In the genomic region with DNA sequence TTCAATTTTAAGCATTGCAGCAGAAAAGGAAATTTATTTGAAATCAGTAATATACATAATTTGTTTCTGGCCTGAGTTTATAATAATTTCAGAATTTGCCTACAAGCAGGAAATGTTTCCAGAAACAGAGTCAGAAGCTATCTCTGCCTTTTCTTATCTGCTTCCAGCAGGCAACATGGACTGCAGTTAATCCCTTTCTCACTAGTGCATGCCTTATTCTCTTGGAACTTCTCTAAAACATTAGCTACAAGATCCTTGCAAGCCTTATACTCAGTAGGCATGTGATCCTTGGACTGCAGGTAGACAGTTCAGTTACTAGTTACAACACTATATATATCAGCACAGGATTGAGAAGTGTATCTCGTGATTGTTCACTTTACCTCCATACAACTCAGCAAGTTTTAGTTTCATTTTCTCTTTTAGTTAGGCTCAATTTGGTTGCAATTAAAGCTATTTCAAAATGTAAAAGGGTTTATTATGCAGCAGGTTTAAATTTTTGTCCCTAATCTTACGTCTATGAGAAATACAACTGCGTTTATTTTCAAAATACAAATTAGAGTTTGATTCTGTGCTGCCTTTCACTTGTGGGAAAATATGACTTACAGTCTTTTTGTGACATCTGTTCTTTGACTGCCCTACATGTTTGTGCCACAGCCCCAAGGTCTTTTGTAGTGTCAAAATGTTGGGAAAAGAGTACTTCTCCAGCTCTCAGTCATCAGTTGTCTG, we compare ENCODE assay signal across 11 cellular contexts.
DNase-seq lines count a peak whose midpoint lies in the region; ATAC-seq, FAIRE-seq and TF ChIP-seq lines count a peak whose summit lies in the region.
"Had no signal": no experiment of that assay in that cellular context is flagged by ENCODE, and none has a peak within 500 bp of the region (broad histone marks: within the 10 kb centered on the region; RNA-seq: fewer than 3 reads in every experiment).

No MANE protein-coding gene starts in this region.

- TF ChIP-seq RAD21 in HepG2 (CRISPR knock-in tag; IDR thresholded peaks at IDR 0.05) = no peak

- TF ChIP-seq CTCF in KMS-11 (conservative IDR thresholded peaks at IDR 0.05; ENCODE audit: low read depth, low read length) = no peak
- TF ChIP-seq CTCF in ascending aorta (IDR thresholded peaks at IDR 0.05) = no peak
- TF ChIP-seq CTCF in HepG2 (CRISPR knock-in tag; IDR thresholded peaks at IDR 0.05) = no peak

- H3K27me3 ChIP-seq in KMS-11 (ENCODE audit: insufficient read depth, low read depth) (no peaks in the 10 kb centered on the region), ascending aorta (no peaks in the 10 kb centered on the region), HepG2 (ENCODE audit: control insufficient read depth in 1 of 2, insufficient read depth in 2 of 2, low read length in 2 of 2) (no peaks in the 10 kb centered on the region)
- H3K27me3 ChIP-seq: cardiac muscle cell, tibial artery had no signal

- H4K20me1 ChIP-seq in KMS-11 (ENCODE audit: insufficient read depth) (no peaks in the 10 kb centered on the region), HepG2 (ENCODE audit: insufficient read depth, low read length) (no peaks in the 10 kb centered on the region)

- intact Hi-C loops in ascending aorta (cut with DNase I) (no loop called here), HepG2 (cut with micrococcal nuclease; ENCODE audit: unreplicated experiment) (no loop called here)

- ATAC-seq in HepG2 = peak; percentile 55
- no peak for ATAC-seq in GM21367 (IDR thresholded peaks at IDR 0.05; ENCODE audit: unreplicated experiment)
- ATAC-seq in GM19452 (IDR thresholded peaks at IDR 0.05; ENCODE audit: unreplicated experiment) = no peak

- TF ChIP-seq EP300 in HepG2 (IDR thresholded peaks at IDR 0.05; ENCODE audit: low read depth in 2 of 2, low read length in 2 of 2) = no peak
- no peak for TF ChIP-seq EP300 in HepG2 (CRISPR knock-in tag; IDR thresholded peaks at IDR 0.05; ENCODE audit: borderline replicate concordance)

- H2AFZ ChIP-seq in KMS-11 (ENCODE audit: low read depth) (peak overlapping the region; percentile 93), HepG2 (ENCODE audit: low read length) (no peak overlapping the region)

- BruUV-seq in HepG2 (replicated peaks; lab: Mats Ljungman, UMichigan) = no TSS peak

- no peaks in the 10 kb centered on the region for H3K79me2 ChIP-seq in KMS-11 (ENCODE audit: insufficient read depth, low read depth)
- no peaks in the 10 kb centered on the region for H3K79me2 ChIP-seq in HepG2 (ENCODE audit: insufficient read depth, low read length)

- peak; percentile 1 for DNase-seq in AG08395 (ENCODE audit: low spot score)
- no peak for DNase-seq in ascending aorta (ENCODE audit: low spot score in 2 of 2)
- no peak for DNase-seq in HepG2 (ENCODE audit: low spot score)
- no peak for DNase-seq in H54 (ENCODE audit: insufficient read length, low spot score)
- DNase-seq in NCI-H2196 treated with DMSO at 0.1 percent for 48 hours (lab: John Stamatoyannopoulos, UW; ENCODE audit: unreplicated experiment) = no peak
- DNase-seq: NCI-H2081, tibial artery had no signal

- in situ Hi-C loops in HepG2 (cut with HindIII; ENCODE audit: extremely low pct_ligation_motif_present, low pct_unique_long_range_greater_than_20kb) = no loop called here

- peak overlapping the region; percentile 62 for H3K4me2 ChIP-seq in KMS-11
- H3K4me2 ChIP-seq in HepG2 (ENCODE audit: low read depth, low read length) = 0 out of 2 replicates have a peak overlapping the region, but pooled peaks have one; percentile 1

- CTCF ChIA-PET in HepG2 (lab: Yijun Ruan, JAX; ENCODE audit: low intra/inter-chr PET ratio, low total read pairs) = no interaction called here

- no peak for FAIRE-seq in HepG2 (lab: Jason Lieb, UNC)
- no peak for FAIRE-seq in H54 (lab: Jason Lieb, UNC)

- H3K36me3 ChIP-seq in KMS-11 (ENCODE audit: insufficient read depth) (no peaks in the 10 kb centered on the region), ascending aorta (no peaks in the 10 kb centered on the region), HepG2 (replicated peaks in 1 of 2; ENCODE audit: control insufficient read depth in 1 of 2, insufficient read depth in 2 of 2, low read length in 2 of 2) (no peaks in the 10 kb centered on the region)
- H3K36me3 ChIP-seq: cardiac muscle cell, tibial artery had no signal

- no peak for TF ChIP-seq POLR2A in HepG2 (IDR thresholded peaks at IDR 0.05; ENCODE audit: insufficient read depth in 1 of 2, low read depth in 2 of 2, low read length in 2 of 2)
- no peak for TF ChIP-seq POLR2A in H54 (IDR thresholded peaks at IDR 0.05; ENCODE audit: low read depth, low read length)

- H3K27ac ChIP-seq in KMS-11 (peak overlapping the region; percentile 58), ascending aorta (no peak overlapping the region), HepG2 (ENCODE audit: extremely low read length, insufficient read depth, low read length) (no peak overlapping the region)
- H3K27ac ChIP-seq: cardiac muscle cell, tibial artery had no signal

- no peak overlapping the region for H3K4me3 ChIP-seq in KMS-11 (IDR thresholded peaks at IDR 0.05; ENCODE audit: insufficient read depth, low read depth, low read length)
- H3K4me3 ChIP-seq in ascending aorta = peak overlapping the region; percentile 9 to 18
- H3K4me3 ChIP-seq in HepG2 (replicated peaks in 1 of 3; ENCODE audit: insufficient read depth in 1 of 3, low read depth in 2 of 3, low read length in 3 of 3) = peak overlapping the region in 1 of 3 experiments; percentile 13; a peak in 1 of 6 replicates
- H3K4me3 ChIP-seq: cardiac muscle cell, tibial artery had no signal

- no peaks in the 10 kb centered on the region for H3K9me3 ChIP-seq in ascending aorta
- H3K9me3 ChIP-seq in HepG2 (ENCODE audit: low read length) = peaks cover 96% of the 10 kb centered on the region
- H3K9me3 ChIP-seq: tibial artery had no signal

- POLR2A ChIA-PET in HepG2 (lab: Yijun Ruan, JAX) = no interaction called here

- H3K4me1 ChIP-seq in KMS-11 (ENCODE audit: low read depth, poor library complexity, severe bottlenecking) = peaks cover 17% of the 10 kb centered on the region
- H3K4me1 ChIP-seq in ascending aorta = no peaks in the 10 kb centered on the region
- H3K4me1 ChIP-seq in HepG2 (ENCODE audit: insufficient read depth, low read length) = no peaks in the 10 kb centered on the region
- H3K4me1 ChIP-seq: tibial artery had no signal

- H3K9ac ChIP-seq in KMS-11 = peak overlapping the region; percentile 61
- no peak overlapping the region for H3K9ac ChIP-seq in HepG2 (ENCODE audit: insufficient read depth, low read depth, low read length)

- WGBS in HepG2 (ENCODE audit: low lambda C conversion rate) = under 1% methylated on average over 3 of the region's 3 CpGs

TF ChIP-seq in HepG2, 621 proteins besides CTCF, POLR2A, EP300 and RAD21 (continues in another document):
- TF ChIP-seq MAFF (IDR thresholded peaks at IDR 0.05; ENCODE audit: low read depth, low read length) = no peak
- TF ChIP-seq, protein P1, sequence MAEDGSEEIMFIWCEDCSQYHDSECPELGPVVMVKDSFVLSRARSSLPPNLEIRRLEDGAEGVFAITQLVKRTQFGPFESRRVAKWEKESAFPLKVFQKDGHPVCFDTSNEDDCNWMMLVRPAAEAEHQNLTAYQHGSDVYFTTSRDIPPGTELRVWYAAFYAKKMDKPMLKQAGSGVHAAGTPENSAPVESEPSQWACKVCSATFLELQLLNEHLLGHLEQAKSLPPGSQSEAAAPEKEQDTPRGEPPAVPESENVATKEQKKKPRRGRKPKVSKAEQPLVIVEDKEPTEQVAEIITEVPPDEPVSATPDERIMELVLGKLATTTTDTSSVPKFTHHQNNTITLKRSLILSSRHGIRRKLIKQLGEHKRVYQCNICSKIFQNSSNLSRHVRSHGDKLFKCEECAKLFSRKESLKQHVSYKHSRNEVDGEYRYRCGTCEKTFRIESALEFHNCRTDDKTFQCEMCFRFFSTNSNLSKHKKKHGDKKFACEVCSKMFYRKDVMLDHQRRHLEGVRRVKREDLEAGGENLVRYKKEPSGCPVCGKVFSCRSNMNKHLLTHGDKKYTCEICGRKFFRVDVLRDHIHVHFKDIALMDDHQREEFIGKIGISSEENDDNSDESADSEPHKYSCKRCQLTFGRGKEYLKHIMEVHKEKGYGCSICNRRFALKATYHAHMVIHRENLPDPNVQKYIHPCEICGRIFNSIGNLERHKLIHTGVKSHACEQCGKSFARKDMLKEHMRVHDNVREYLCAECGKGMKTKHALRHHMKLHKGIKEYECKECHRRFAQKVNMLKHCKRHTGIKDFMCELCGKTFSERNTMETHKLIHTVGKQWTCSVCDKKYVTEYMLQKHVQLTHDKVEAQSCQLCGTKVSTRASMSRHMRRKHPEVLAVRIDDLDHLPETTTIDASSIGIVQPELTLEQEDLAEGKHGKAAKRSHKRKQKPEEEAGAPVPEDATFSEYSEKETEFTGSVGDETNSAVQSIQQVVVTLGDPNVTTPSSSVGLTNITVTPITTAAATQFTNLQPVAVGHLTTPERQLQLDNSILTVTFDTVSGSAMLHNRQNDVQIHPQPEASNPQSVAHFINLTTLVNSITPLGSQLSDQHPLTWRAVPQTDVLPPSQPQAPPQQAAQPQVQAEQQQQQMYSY (CRISPR knock-in tag; IDR thresholded peaks at IDR 0.05) = no peak
- no peak for TF ChIP-seq ZNF317 (CRISPR knock-in tag; IDR thresholded peaks at IDR 0.05)
- TF ChIP-seq FOSL1 (CRISPR knock-in tag; IDR thresholded peaks at IDR 0.05; ENCODE audit: borderline replicate concordance) = no peak
- TF ChIP-seq CAMTA2 (CRISPR knock-in tag; IDR thresholded peaks at IDR 0.05; ENCODE audit: borderline replicate concordance) = no peak
- no peak for TF ChIP-seq SP5 (CRISPR knock-in tag; IDR thresholded peaks at IDR 0.05; ENCODE audit: borderline replicate concordance, low read depth)
- no peak for TF ChIP-seq HOXA3 (CRISPR knock-in tag; IDR thresholded peaks at IDR 0.05)
- TF ChIP-seq, protein P2, sequence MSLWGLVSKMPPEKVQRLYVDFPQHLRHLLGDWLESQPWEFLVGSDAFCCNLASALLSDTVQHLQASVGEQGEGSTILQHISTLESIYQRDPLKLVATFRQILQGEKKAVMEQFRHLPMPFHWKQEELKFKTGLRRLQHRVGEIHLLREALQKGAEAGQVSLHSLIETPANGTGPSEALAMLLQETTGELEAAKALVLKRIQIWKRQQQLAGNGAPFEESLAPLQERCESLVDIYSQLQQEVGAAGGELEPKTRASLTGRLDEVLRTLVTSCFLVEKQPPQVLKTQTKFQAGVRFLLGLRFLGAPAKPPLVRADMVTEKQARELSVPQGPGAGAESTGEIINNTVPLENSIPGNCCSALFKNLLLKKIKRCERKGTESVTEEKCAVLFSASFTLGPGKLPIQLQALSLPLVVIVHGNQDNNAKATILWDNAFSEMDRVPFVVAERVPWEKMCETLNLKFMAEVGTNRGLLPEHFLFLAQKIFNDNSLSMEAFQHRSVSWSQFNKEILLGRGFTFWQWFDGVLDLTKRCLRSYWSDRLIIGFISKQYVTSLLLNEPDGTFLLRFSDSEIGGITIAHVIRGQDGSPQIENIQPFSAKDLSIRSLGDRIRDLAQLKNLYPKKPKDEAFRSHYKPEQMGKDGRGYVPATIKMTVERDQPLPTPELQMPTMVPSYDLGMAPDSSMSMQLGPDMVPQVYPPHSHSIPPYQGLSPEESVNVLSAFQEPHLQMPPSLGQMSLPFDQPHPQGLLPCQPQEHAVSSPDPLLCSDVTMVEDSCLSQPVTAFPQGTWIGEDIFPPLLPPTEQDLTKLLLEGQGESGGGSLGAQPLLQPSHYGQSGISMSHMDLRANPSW (CRISPR knock-in tag; IDR thresholded peaks at IDR 0.05; ENCODE audit: borderline replicate concordance) = no peak
- no peak for TF ChIP-seq KDM5A (IDR thresholded peaks at IDR 0.05; ENCODE audit: borderline replicate concordance, low read length)
